Comparison of ENCODE assay signal across 8 cellular contexts in genomic region chr6:34465551-34466241, GRCh38. TPM values are rescaled to one million over a fixed set of nuclear protein-coding genes. Genes with fewer than 3 reads are reported as not detected.
DNase-seq lines count a peak whose midpoint lies in the region; ATAC-seq and TF ChIP-seq lines count a peak whose summit lies in the region.

Gene PACSIN1, plus strand, starts transcription at chr6:34466076. Its CDS starts 60,230 bp downstream, at chr6:34526306.

- no peaks in the 10 kb centered on the region for H3K36me3 Mint-ChIP-seq in endothelial cell (ENCODE audit: low read depth, unreplicated experiment)
- H3K36me3 Mint-ChIP-seq in neural crest cell (ENCODE audit: low read depth) = no peaks in the 10 kb centered on the region

- H3K27ac Mint-ChIP-seq in endothelial cell (ENCODE audit: unreplicated experiment) (no peak within 1 kb of the TSS), neural crest cell (ENCODE audit: unreplicated experiment) (no peak within 1 kb of the TSS)

- H3K9me3 ChIP-seq in RWPE2 (ENCODE audit: severe bottlenecking) = no peaks in the 10 kb centered on the region

- peaks cover 11% of the 10 kb centered on the region for H3K4me1 Mint-ChIP-seq in endothelial cell (ENCODE audit: unreplicated experiment)
- H3K4me1 Mint-ChIP-seq in neural crest cell = peaks cover 16% of the 10 kb centered on the region

- H3K36me3 ChIP-seq in RWPE2 (ENCODE audit: low read depth) = no peaks in the 10 kb centered on the region

- H3K9me3 Mint-ChIP-seq in endothelial cell (ENCODE audit: unreplicated experiment) (no peaks in the 10 kb centered on the region), neural crest cell (no peaks in the 10 kb centered on the region)

- H3K4me3 Mint-ChIP-seq in endothelial cell (ENCODE audit: unreplicated experiment) (peak within 1 kb of the TSS; percentile 71), neural crest cell (peak within 1 kb of the TSS; percentile 67)

- H3K27me3 ChIP-seq in RWPE2 (ENCODE audit: insufficient read depth, poor library complexity, severe bottlenecking) = no peaks in the 10 kb centered on the region

- TF ChIP-seq CTCF in RWPE2 (IDR thresholded peaks at IDR 0.05; ENCODE audit: poor library complexity, severe bottlenecking) (no peak), endothelial cell (IDR thresholded peaks at IDR 0.05; ENCODE audit: unreplicated experiment) (no peak), neural crest cell (conservative IDR thresholded peaks at IDR 0.05) (no peak)

- DNase-seq in stimulated activated CD4-positive, alpha-beta T cell treated with anti-CD3 and anti-CD28 coated beads, Interleukin-4, amount 100 ng/mL, for 1 hour = peak; percentile 15
- no peak for DNase-seq in stimulated activated CD4-positive, alpha-beta T cell treated with anti-CD3 and anti-CD28 coated beads, Interleukin-2, amount 100 ng/mL, for 48 hours
- DNase-seq in RWPE2 (ENCODE audit: low spot score) (no peak), endothelial cell (ENCODE audit: low spot score) (peak; percentile 21), neural crest cell (ENCODE audit: low read depth, low spot score) (peak; percentile 21), HuH-7.5 (ENCODE audit: low spot score) (no peak)

- H3K4me1 ChIP-seq in RWPE2 (ENCODE audit: insufficient read depth, poor library complexity, severe bottlenecking) = no peaks in the 10 kb centered on the region

- H3K4me3 ChIP-seq in RWPE2 (ENCODE audit: severe bottlenecking) = peak within 1 kb of the TSS; percentile 27

- ATAC-seq in RWPE2 (ENCODE audit: low read depth) (peak; percentile 74), HG02642 (IDR thresholded peaks at IDR 0.05; ENCODE audit: poor library complexity, unreplicated experiment) (no peak), GM18498 (IDR thresholded peaks at IDR 0.05; ENCODE audit: unreplicated experiment) (no peak)

- H3K27ac ChIP-seq in RWPE2 (ENCODE audit: poor library complexity, severe bottlenecking) = no peak within 1 kb of the TSS

- H3K27me3 Mint-ChIP-seq in endothelial cell (ENCODE audit: unreplicated experiment) (peaks cover 6% of the 10 kb centered on the region), neural crest cell (ENCODE audit: low read depth) (peaks cover 33% of the 10 kb centered on the region)

RNA-seq across cellular contexts. Expression of gene PACSIN1, which starts in this region (rescaled TPM):
- 0.08 TPM for total RNA-seq in endothelial cell (ENCODE audit: unreplicated experiment)
- 0.30 and 0.44 TPM in 2 replicates for total RNA-seq in neural crest cell

Comparison
In these comparisons a context has a peak if more than half of its experiments do, and no peak if none do; other contexts are left out.
1. Peak in DNase-seq in endothelial cell; RNA of the gene not detected or under 1 TPM.
2. Peak in DNase-seq in neural crest cell; RNA of the gene not detected or under 1 TPM.